ENCODE assay signal across 8 cellular contexts in the genomic region with DNA sequence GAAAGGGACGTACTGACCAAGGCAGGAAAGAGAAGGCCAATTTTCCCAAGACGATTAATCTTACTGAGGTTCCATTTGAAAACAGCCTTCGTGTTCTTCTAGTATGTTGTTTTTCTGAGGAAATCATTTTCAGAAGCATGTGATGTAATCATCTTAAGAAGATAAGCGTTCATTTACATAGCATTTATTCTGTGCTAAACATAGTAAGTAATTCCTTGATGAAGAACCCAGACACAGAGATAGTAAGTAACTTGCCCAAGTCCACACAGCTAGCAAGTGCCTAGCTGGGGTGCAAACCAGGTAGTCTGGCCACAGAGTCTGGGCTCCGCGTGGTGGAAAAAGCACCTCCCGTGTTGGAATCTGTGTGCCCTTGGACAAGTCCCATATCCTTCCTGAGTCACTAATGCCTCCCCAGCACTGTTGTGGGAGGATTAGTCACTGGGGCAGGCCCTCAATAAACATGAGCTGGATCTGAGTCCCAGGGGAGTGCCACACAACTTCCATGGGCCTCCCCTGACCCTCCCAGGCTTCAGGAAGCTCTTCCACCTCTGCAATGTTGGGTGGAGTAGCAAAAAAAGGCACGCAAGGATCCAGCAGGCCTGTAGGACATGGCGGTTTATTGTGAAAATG. TPM values are rescaled to one million over a fixed set of nuclear protein-coding genes. Genes with fewer than 3 reads are reported as not detected.
DNase-seq lines count a peak whose midpoint lies in the region; ATAC-seq, FAIRE-seq and TF ChIP-seq lines count a peak whose summit lies in the region.

No MANE protein-coding gene starts in this region.

- no peaks in the 10 kb centered on the region for H3K79me1 ChIP-seq in mesendoderm (ENCODE audit: low read length)

- POLR2A ChIA-PET in HEK293T (lab: Yijun Ruan, JAX) = no interaction called here

- H3K27ac ChIP-seq in angular gyrus (ENCODE audit: low read depth, low read length) (peak overlapping the region; percentile 19), right cardiac atrium (ENCODE audit: low read length) (peak overlapping the region; percentile 92), small intestine (ENCODE audit: low read depth in 1 of 2, low read length in 1 of 2) (peak overlapping the region in 1 of 2 donors; percentile 90), mesendoderm (ENCODE audit: low read depth, low read length) (no peak overlapping the region)

- intact Hi-C loops in right cardiac atrium (cut with DNase I) = loop anchor here in 1 of 4 donors (10.0 kb wide), 1 partner anchor 1155 kb away; no protein-coding TSS in a partner anchor

- no peak overlapping the region for H2BK5ac ChIP-seq in mesendoderm (ENCODE audit: low read length)

- H2BK15ac ChIP-seq in mesendoderm (replicated peaks; ENCODE audit: low read depth) = no peak overlapping the region

- no peak overlapping the region for H2BK120ac ChIP-seq in mesendoderm (ENCODE audit: low read depth, low read length)

- H3K27me3 ChIP-seq in right cardiac atrium (ENCODE audit: control insufficient read depth, insufficient read depth) (no peaks in the 10 kb centered on the region), small intestine (ENCODE audit: control insufficient read depth in 2 of 2, insufficient read depth in 2 of 2, low read length in 2 of 2) (no peaks in the 10 kb centered on the region), mesendoderm (ENCODE audit: insufficient read depth, low read length, poor library complexity) (no peaks in the 10 kb centered on the region)

- H3K9ac ChIP-seq in mesendoderm (ENCODE audit: low read length) = no peak overlapping the region

- H2AK5ac ChIP-seq in mesendoderm (ENCODE audit: low read length) = no peak overlapping the region

- H3K18ac ChIP-seq in mesendoderm (ENCODE audit: low read length) = no peak overlapping the region

- no peak overlapping the region for H3K23ac ChIP-seq in mesendoderm (ENCODE audit: low read length)

- H3K4ac ChIP-seq in mesendoderm (ENCODE audit: low read depth, low read length) = no peak overlapping the region

- CTCF ChIA-PET in HEK293T (lab: Yijun Ruan, JAX) = no interaction called here

- no peaks in the 10 kb centered on the region for H3K9me3 ChIP-seq in right cardiac atrium (ENCODE audit: control insufficient read depth, low read length)
- no peaks in the 10 kb centered on the region for H3K9me3 ChIP-seq in small intestine (ENCODE audit: control insufficient read depth, low read depth)

- H3K4me1 ChIP-seq in right cardiac atrium (ENCODE audit: control insufficient read depth, insufficient read depth, low read length) (peaks cover 12% of the 10 kb centered on the region), small intestine (ENCODE audit: control insufficient read depth in 2 of 2, insufficient read depth in 1 of 2, low read depth in 1 of 2, low read length in 1 of 2) (peaks cover 0 to 5% of the 10 kb centered on the region in 2 donors), mesendoderm (ENCODE audit: control insufficient read depth, low read depth, low read length) (peaks cover 11% of the 10 kb centered on the region)

- TF ChIP-seq CTCF in HFF-Myc (IDR thresholded peaks at IDR 0.05; ENCODE audit: low read depth, low read length, missing control alignments) = no peak

- H3K4me3 ChIP-seq in HFF-Myc (replicated peaks; ENCODE audit: low read depth, low read length) (no peak overlapping the region), right cardiac atrium (ENCODE audit: low read length) (no peak overlapping the region), small intestine (ENCODE audit: low read depth in 1 of 2, low read length in 2 of 2) (no peak overlapping the region), mesendoderm (ENCODE audit: low read length) (no peak overlapping the region)

- peak; percentile 49 for DNase-seq in HFF-Myc (ENCODE audit: extremely low read depth, low read depth)
- DNase-seq in right cardiac atrium = peak; percentile 71 to 85 (median 78)
- peak; percentile 79 for DNase-seq in small intestine
- no peak for DNase-seq in occipital lobe (lab: John Stamatoyannopoulos, UW)
- DNase-seq in NCI-H1417 treated with DMSO at 0.1 percent for 48 hours (lab: John Stamatoyannopoulos, UW) = no peak
- no peak for DNase-seq in HEK293T (ENCODE audit: extremely low spot score)
- no peak for DNase-seq in mesendoderm

- no peak overlapping the region for H3K56ac ChIP-seq in mesendoderm (ENCODE audit: low read length)

- FAIRE-seq in small intestine (lab: Jason Lieb, UNC) = no peak

- no peaks in the 10 kb centered on the region for H3K36me3 ChIP-seq in small intestine (ENCODE audit: control insufficient read depth in 2 of 2, insufficient read depth in 2 of 2, low read length in 2 of 2)
- H3K36me3 ChIP-seq in mesendoderm (ENCODE audit: control insufficient read depth, insufficient read depth, low read length) = no peaks in the 10 kb centered on the region

- ATAC-seq in right cardiac atrium = peak; percentile 85 to 94

- H4K8ac ChIP-seq in mesendoderm (ENCODE audit: low read depth, low read length) = no peak overlapping the region

- no peak overlapping the region for H3K4me2 ChIP-seq in mesendoderm (ENCODE audit: low read length)

- no peak overlapping the region for H4K5ac ChIP-seq in mesendoderm (ENCODE audit: low read length)

- WGBS in right cardiac atrium = 50% methylated on average over 9 of the region's 9 CpGs
- WGBS in small intestine, 3 donors = 61 to 76% (median 63%) methylated on average over 9 of the region's 9 CpGs
- no CpG with 5 or more reads among the region's 9 CpGs for WGBS in mesendoderm (ENCODE audit: extremely low coverage, insufficient coverage, low lambda C conversion rate)

- no peaks in the 10 kb centered on the region for H3K79me2 ChIP-seq in mesendoderm (ENCODE audit: control insufficient read depth, insufficient read depth, low read length)

TF ChIP-seq in HEK293T, 16 proteins besides CTCF, POLR2A, EP300 and RAD21:
- TF ChIP-seq ARNT (IDR thresholded peaks at IDR 0.05) = no peak
- no peak for TF ChIP-seq TARDBP (IDR thresholded peaks at IDR 0.05)
TF ChIP-seq in HEK293T: peak in this region for 0.

RNA-seq across cellular contexts. Expression of gene ASAP2, which starts 26.9 kb away (rescaled TPM):
- total RNA-seq in right cardiac atrium (10 to 100 TPM; 13.3 to 19.7 (median 16.0) TPM), occipital lobe (31.0 TPM)
- polyA plus RNA-seq in right cardiac atrium (9.2 TPM), small intestine (10 to 100 TPM; 10.8 to 21.9 (median 14.6) TPM)
- 3.8 TPM for polyA plus RNA-seq in mesendoderm (2013, experiment 1 of 2)
- 4.6 TPM for polyA plus RNA-seq in mesendoderm (2013, experiment 2 of 2)

Comparison
In these comparisons a context has a peak if more than half of its experiments do, and no peak if none do; other contexts are left out.
1. DNase-seq: peak in HFF-Myc (single experiment), right cardiac atrium (3 of 3) and small intestine (single experiment); none in occipital lobe (single experiment), NCI-H1417 treated with DMSO at 0.1 percent for 48 hours (single experiment), HEK293T (single experiment) and mesendoderm (single experiment).